29 cellular contexts compared by ENCODE assay signal in genomic region chr1:78500529-78500928, GRCh38. TPM values are rescaled to one million over a fixed set of nuclear protein-coding genes. Genes with fewer than 3 reads are reported as not detected.
"Had no signal": no experiment of that assay in that cellular context is flagged by ENCODE, and none has a peak within 500 bp of the region (broad histone marks: within the 10 kb centered on the region; RNA-seq: fewer than 3 reads in every experiment).

No MANE protein-coding gene starts in this region.

- H3K4me1 ChIP-seq: body of pancreas, breast epithelium, SJCRH30 had no signal

- H3K27ac Mint-ChIP-seq: activated CD4-positive, alpha-beta T cell treated with anti-CD3 and anti-CD28 coated beads, Interleukin-2, amount 10 ng/mL, durations not matched to agents 7 days and 5 days; activated CD8-positive, alpha-beta T cell treated with anti-CD3 and anti-CD28 coated beads, Interleukin-2, amount 10 ng/mL, durations not matched to agents 7 days and 5 days; activated naive CD4-positive, alpha-beta T cell treated with anti-CD3 and anti-CD28 coated beads, Interleukin-2, amount 50 U/mL, for 24 hours; activated naive CD8-positive, alpha-beta T cell treated with anti-CD3 and anti-CD28 coated beads, Interleukin-2, amount 10 ng/mL, durations not matched to agents 7 days and 5 days; activated T-cell treated with anti-CD3 and anti-CD28 coated beads, Interleukin-2, amount 50 U/mL, for 24 hours; activated T-helper 2 cell treated with anti-CD3 and anti-CD28 coated beads, Interferon-gamma antibody, Interleukin-2, Interleukin-4, amounts not matched to agents 10 μg/mL and 5 μg/mL and 100 μg/mL, durations not matched to agents 14 hours and 24 hours and 36 hours had no signal

- H3K9me3 Mint-ChIP-seq: activated CD4-positive, alpha-beta T cell treated with anti-CD3 and anti-CD28 coated beads, Interleukin-2, amount 10 ng/mL, durations not matched to agents 7 days and 5 days; activated naive CD4-positive, alpha-beta T cell treated with anti-CD3 and anti-CD28 coated beads, Interleukin-2, amount 50 U/mL, for 24 hours; activated naive CD8-positive, alpha-beta T cell treated with anti-CD3 and anti-CD28 coated beads, Interleukin-2, amount 10 ng/mL, durations not matched to agents 7 days and 5 days; activated T-cell treated with anti-CD3 and anti-CD28 coated beads, Interleukin-2, amount 50 U/mL, for 24 hours; activated T-helper 2 cell treated with anti-CD3 and anti-CD28 coated beads, Interferon-gamma antibody, Interleukin-2, Interleukin-4, amounts not matched to agents 10 μg/mL and 5 μg/mL and 100 μg/mL, durations not matched to agents 14 hours and 24 hours and 36 hours had no signal

- H3K4me2 ChIP-seq: PC-9 had no signal

- H3K9me3 ChIP-seq: body of pancreas, breast epithelium, MG63, SJCRH30 had no signal

- H2AFZ ChIP-seq: PC-9 had no signal

- ATAC-seq: activated CD8-positive, alpha-beta T cell treated with anti-CD3 and anti-CD28 coated beads, Interleukin-2, amount 10 ng/mL, durations not matched to agents 7 days and 5 days; body of pancreas had no signal

- H3K4me1 Mint-ChIP-seq: activated CD4-positive, alpha-beta T cell treated with anti-CD3 and anti-CD28 coated beads, Interleukin-2, amount 10 ng/mL, durations not matched to agents 7 days and 5 days; activated naive CD4-positive, alpha-beta T cell treated with anti-CD3 and anti-CD28 coated beads, Interleukin-2, amount 50 U/mL, for 24 hours; activated naive CD8-positive, alpha-beta T cell treated with anti-CD3 and anti-CD28 coated beads, Interleukin-2, amount 10 ng/mL, durations not matched to agents 7 days and 5 days had no signal

- H3K27ac ChIP-seq: body of pancreas, breast epithelium, PC-9, SJCRH30, SK-N-MC had no signal

- H3K27me3 Mint-ChIP-seq: activated CD4-positive, alpha-beta T cell treated with anti-CD3 and anti-CD28 coated beads, Interleukin-2, amount 10 ng/mL, durations not matched to agents 7 days and 5 days had no signal

- H3K36me3 ChIP-seq: breast epithelium, SJCRH30 had no signal

- H3K36me3 Mint-ChIP-seq: activated naive CD4-positive, alpha-beta T cell treated with anti-CD3 and anti-CD28 coated beads, Interleukin-2, amount 50 U/mL, for 24 hours; activated naive CD8-positive, alpha-beta T cell treated with anti-CD3 and anti-CD28 coated beads, Interleukin-2, amount 10 ng/mL, durations not matched to agents 7 days and 5 days had no signal

- H3K4me3 ChIP-seq: body of pancreas, breast epithelium, MG63, PC-9, SJCRH30, SK-N-MC had no signal

- H3K4me3 Mint-ChIP-seq: activated CD4-positive, alpha-beta T cell treated with anti-CD3 and anti-CD28 coated beads, Interleukin-2, amount 10 ng/mL, durations not matched to agents 7 days and 5 days; activated CD8-positive, alpha-beta T cell treated with anti-CD3 and anti-CD28 coated beads, Interleukin-2, amount 10 ng/mL, durations not matched to agents 7 days and 5 days; activated naive CD4-positive, alpha-beta T cell treated with anti-CD3 and anti-CD28 coated beads, Interleukin-2, amount 50 U/mL, for 24 hours; activated naive CD8-positive, alpha-beta T cell treated with anti-CD3 and anti-CD28 coated beads, Interleukin-2, amount 10 ng/mL, durations not matched to agents 7 days and 5 days; activated T-cell treated with anti-CD3 and anti-CD28 coated beads, Interleukin-2, amount 50 U/mL, for 24 hours had no signal

- DNase-seq: activated CD4-positive, alpha-beta T cell treated with anti-CD3 and anti-CD28 coated beads, Interleukin-2, amount 10 ng/mL, durations not matched to agents 7 days and 5 days; activated CD4-positive, alpha-beta T cell treated with anti-CD3 and anti-CD28 coated beads, Interleukin-2, amount 50 U/mL, for 48 hours; activated CD8-positive, alpha-beta T cell treated with anti-CD3 and anti-CD28 coated beads, Interleukin-2, amount 10 ng/mL, durations not matched to agents 7 days and 5 days; activated gamma-delta T cell; activated naive CD4-positive, alpha-beta T cell treated with Interleukin-2 at 50 U/mL for 16 hours; activated naive CD8-positive, alpha-beta T cell treated with anti-CD3 and anti-CD28 coated beads, Interleukin-2, amount 10 ng/mL, durations not matched to agents 7 days and 5 days; activated T-cell treated with anti-CD3 and anti-CD28 coated beads, Interleukin-2, amount 50 U/mL, for 24 hours; amygdala; body of pancreas; Karpas-422; MG63; NCI-H1048; NCI-H1105 treated with DMSO at 0.1 percent for 48 hours; NCI-H1436 treated with DMSO at 0.1 percent for 48 hours; NCI-H1694 treated with DMSO at 0.1 percent for 48 hours; NCI-H2029; NCI-H526; NCI-H748 treated with DMSO at 0.1 percent for 48 hours; NK-92 treated with Interleukin-12 subunit alpha and Interleukin-12 subunit beta, amount 100 ng/mL, for 24 hours; PC-9; SHP77; SJCRH30; T1000 had no signal

- H3K27me3 ChIP-seq: body of pancreas, breast epithelium, MG63, SJCRH30 had no signal

RNA-seq across cellular contexts. Expression of gene PTGFR, which starts 9.8 kb away (rescaled TPM):
- total RNA-seq: activated CD4-positive, alpha-beta T cell treated with anti-CD3 and anti-CD28 coated beads, Interleukin-2, amount 10 ng/mL, durations not matched to agents 7 days and 5 days; activated CD8-positive, alpha-beta T cell treated with anti-CD3 and anti-CD28 coated beads, Interleukin-2, amount 10 ng/mL, durations not matched to agents 7 days and 5 days; activated naive CD8-positive, alpha-beta T cell treated with anti-CD3 and anti-CD28 coated beads, Interleukin-2, amount 10 ng/mL, durations not matched to agents 7 days and 5 days; activated T-helper 2 cell treated with anti-CD3 and anti-CD28 coated beads, Interferon-gamma antibody, Interleukin-2, Interleukin-4, amounts not matched to agents 10 μg/mL and 5 μg/mL and 100 μg/mL, durations not matched to agents 14 hours and 24 hours and 36 hours; PC-9; SJCRH30; T-helper 1 cell treated with Interleukin-12 subunit alpha and Interleukin-12 subunit beta and Interleukin-4 antibody, amounts not matched to agents 30 ng/mL and 1 ng/mL, for 36 hours; T-helper 2 cell treated with Interferon-gamma antibody and Interleukin-4, amounts not matched to agents 100 ng/mL and 5 ng/mL, for 36 hours had no signal
